8 cellular contexts compared by ENCODE assay signal in genomic region chrX:40105791-40106676, GRCh38.
A peak's percentile ranks its signal among the peaks of the same experiment; 100 is the strongest.
DNase-seq lines count a peak whose midpoint lies in the region; ATAC-seq and TF ChIP-seq lines count a peak whose summit lies in the region.

No MANE protein-coding gene starts in this region.

- H3K27ac ChIP-seq in caudate nucleus (ENCODE audit: low read depth, low read length) = peak overlapping the region; percentile 52

- peak overlapping the region; percentile 53 for H3K4me3 ChIP-seq in GM12875 (ENCODE audit: low read depth, low read length)

- DNase-seq in NCI-H1092 (lab: John Stamatoyannopoulos, UW) (peak; percentile 82), UCSD-AML1 (lab: John Stamatoyannopoulos, UW; ENCODE audit: unreplicated experiment) (peak; percentile 67), caudate nucleus (lab: John Stamatoyannopoulos, UW) (peak in 53 of 61 donors; percentile 6 to 78 (median 50)), left kidney (ENCODE audit: low read depth, low spot score) (peak; percentile 85)
- peak; percentile 66 for DNase-seq in stimulated activated CD4-positive, alpha-beta T cell treated with anti-CD3 and anti-CD28 coated beads, Interleukin-2, amount 100 ng/mL, for 4 hours (ENCODE audit: low read depth)

- TF ChIP-seq CTCF in GM12875 (IDR thresholded peaks at IDR 0.05; ENCODE audit: borderline replicate concordance, insufficient read depth, low read depth, low read length) = no peak

- no peak for ATAC-seq in GM18873 (IDR thresholded peaks at IDR 0.05; ENCODE audit: low FRiP score, unreplicated experiment)
- no peak for ATAC-seq in GM21526 (IDR thresholded peaks at IDR 0.05; ENCODE audit: low FRiP score, unreplicated experiment)
